ENCODE assay signal across 8 cellular contexts in genomic region chr3:137032465-137033120, GRCh38.
DNase-seq lines count a peak whose midpoint lies in the region; ATAC-seq, FAIRE-seq and TF ChIP-seq lines count a peak whose summit lies in the region.

No MANE protein-coding gene starts in this region.

- peak; percentile 78 for ATAC-seq in HG02588 (IDR thresholded peaks at IDR 0.05; ENCODE audit: unreplicated experiment)
- peak; percentile 84 for ATAC-seq in T-helper 17 cell
- no peak for ATAC-seq in HG03469 (IDR thresholded peaks at IDR 0.05; ENCODE audit: unreplicated experiment)

- H3K27me3 ChIP-seq in astrocyte (ENCODE audit: insufficient read depth, low read length): peaks cover 2% of the 10 kb centered on the region

- no peaks in the 10 kb centered on the region for H4K20me1 ChIP-seq in astrocyte (ENCODE audit: insufficient read depth, low read length)

- peak; percentile 9 for FAIRE-seq in astrocyte (lab: Jason Lieb, UNC)

- peak overlapping the region; percentile 90 for H3K4me3 Mint-ChIP-seq in T-helper 17 cell
- H3K4me3 Mint-ChIP-seq in astrocyte (ENCODE audit: unreplicated experiment): peak overlapping the region; percentile 71

- H3K4me3 ChIP-seq in astrocyte (ENCODE audit: insufficient read depth, low read depth, low read length): peak overlapping the region; percentile 71
- peak overlapping the region; percentile 52 for H3K4me3 ChIP-seq in retinal pigment epithelial cell (ENCODE audit: low read length)

- H3K27ac Mint-ChIP-seq in T-helper 17 cell (peak overlapping the region; percentile 76), astrocyte (ENCODE audit: unreplicated experiment) (no peak overlapping the region)

- H3K36me3 Mint-ChIP-seq in T-helper 17 cell (ENCODE audit: low read depth) (peaks cover 4% of the 10 kb centered on the region), astrocyte (ENCODE audit: low read depth, unreplicated experiment) (no peaks in the 10 kb centered on the region)

- H3K79me2 ChIP-seq in astrocyte (ENCODE audit: insufficient read depth, low read length): no peaks in the 10 kb centered on the region

- H3K9me3 ChIP-seq in T-helper 17 cell (ENCODE audit: control insufficient read depth, low read length, poor library complexity, severe bottlenecking): no peaks in the 10 kb centered on the region
- H3K9me3 ChIP-seq in astrocyte (ENCODE audit: insufficient read depth, low read depth, low read length): no peaks in the 10 kb centered on the region

- H2AFZ ChIP-seq in astrocyte (ENCODE audit: low read depth, low read length): peak overlapping the region; percentile 92

- H3K9ac ChIP-seq in astrocyte (ENCODE audit: low read length): peak overlapping the region; percentile 42

- DNase-seq in GM10266 (ENCODE audit: extremely low spot score) (peak; percentile 76), NCI-H128 (lab: John Stamatoyannopoulos, UW; ENCODE audit: unreplicated experiment) (peak; percentile 85), T-helper 17 cell (peak; percentile 60 to 76 (median 60)), astrocyte (ENCODE audit: low read depth) (peak; percentile 61), hippocampal formation (lab: John Stamatoyannopoulos, UW) (peak; percentile 82 to 89), retinal pigment epithelial cell (ENCODE audit: low read depth) (peak; percentile 38)

- H3K36me3 ChIP-seq in astrocyte (ENCODE audit: insufficient read depth, low read length): no peaks in the 10 kb centered on the region

- peaks cover 8% of the 10 kb centered on the region for H3K4me1 Mint-ChIP-seq in T-helper 17 cell
- H3K4me1 Mint-ChIP-seq in astrocyte (ENCODE audit: low read depth, unreplicated experiment): peaks cover 2% of the 10 kb centered on the region

- H3K4me1 ChIP-seq in astrocyte (ENCODE audit: insufficient read depth, low read length): no peaks in the 10 kb centered on the region

- H3K27me3 Mint-ChIP-seq in T-helper 17 cell (peaks cover 59% of the 10 kb centered on the region), astrocyte (ENCODE audit: low read depth, unreplicated experiment) (peaks cover 23% of the 10 kb centered on the region)

- H3K9me3 Mint-ChIP-seq in astrocyte (ENCODE audit: unreplicated experiment): no peaks in the 10 kb centered on the region

- no peak overlapping the region for H3K27ac ChIP-seq in astrocyte (ENCODE audit: low read depth, low read length)

- peak overlapping the region; percentile 95 for H3K4me2 ChIP-seq in astrocyte (ENCODE audit: low read length)

- TF ChIP-seq CTCF in GM10266 (IDR thresholded peaks at IDR 0.05; ENCODE audit: control insufficient read depth, insufficient read depth, low read depth, missing control alignments) (peak; percentile 94), astrocyte (IDR thresholded peaks at IDR 0.05; ENCODE audit: insufficient read depth, low read depth, low read length) (peak; percentile 97), retinal pigment epithelial cell (conservative IDR thresholded peaks at IDR 0.05; ENCODE audit: low read depth, low read length) (peak; percentile 99)
